Comparison of ENCODE assay signal across 1 cellular context in genomic region chr13:38687246-38688229, GRCh38.
TF ChIP-seq lines count a peak whose summit lies in the region.

No MANE protein-coding gene starts in this region.

TF ChIP-seq in GM23338, 12 proteins besides CTCF, POLR2A, EP300 and RAD21 (continued from another document):
- no peak for TF ChIP-seq POLR2AphosphoS5 (IDR thresholded peaks at IDR 0.05; ENCODE audit: low read depth)
- TF ChIP-seq CREB1 (CRISPR knock-in tag; IDR thresholded peaks at IDR 0.05; ENCODE audit: low read depth): no peak
- no peak for TF ChIP-seq ZNF114 (CRISPR knock-in tag; IDR thresholded peaks at IDR 0.05)
- no peak for TF ChIP-seq EZH2phosphoT487 (IDR thresholded peaks at IDR 0.05; ENCODE audit: unreplicated experiment)
- no peak for TF ChIP-seq ZNF462 (CRISPR knock-in tag; IDR thresholded peaks at IDR 0.05)
- TF ChIP-seq EZH2 (IDR thresholded peaks at IDR 0.05; ENCODE audit: low read depth, unreplicated experiment): no peak
- no peak for TF ChIP-seq JUNB (IDR thresholded peaks at IDR 0.05; ENCODE audit: unreplicated experiment)
TF ChIP-seq in GM23338: peak in this region for 0.
